Comparison of ENCODE assay signal across 12 cellular contexts in the genomic region with DNA sequence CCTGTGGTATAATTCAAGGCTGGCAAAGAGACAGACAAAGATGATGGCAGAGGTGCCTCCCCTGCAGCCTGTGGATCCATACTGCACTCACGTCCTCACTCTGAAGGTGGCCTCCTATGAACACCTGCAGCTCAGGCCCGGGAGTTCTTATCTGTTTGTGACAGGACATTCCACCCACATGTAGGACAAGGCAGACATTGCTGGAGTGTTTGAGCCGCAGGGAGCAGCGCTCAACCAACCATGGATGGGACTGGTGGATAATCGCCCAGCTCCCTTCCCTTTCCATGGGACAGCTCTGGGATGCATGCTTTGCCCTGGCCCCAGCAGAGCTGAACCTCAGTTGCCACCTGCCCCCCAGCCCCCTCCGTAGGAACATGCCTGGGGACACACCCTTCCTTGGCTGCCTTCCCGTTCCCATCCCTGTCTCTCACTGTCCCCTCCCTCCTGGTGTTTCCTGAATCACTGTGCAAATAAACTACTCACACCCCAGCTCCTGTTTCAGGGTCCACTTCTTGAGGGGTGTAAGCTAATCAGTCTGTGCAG. TPM values are rescaled to one million over a fixed set of nuclear protein-coding genes. Genes with fewer than 3 reads are reported as not detected.
DNase-seq lines count a peak whose midpoint lies in the region; ATAC-seq and TF ChIP-seq lines count a peak whose summit lies in the region.
"Had no signal": no experiment of that assay in that cellular context is flagged by ENCODE, and none has a peak within 500 bp of the region (broad histone marks: within the 10 kb centered on the region; RNA-seq: fewer than 3 reads in every experiment).

No MANE protein-coding gene starts in this region.

- peak; percentile 70 for ATAC-seq in RWPE2 (ENCODE audit: low read depth)
- peak in 1 of 2 donors; percentile 40 for ATAC-seq in right cardiac atrium
- ATAC-seq: stimulated activated naive B cell treated with anti-CD40 and anti-IgM and Interleukin-4, amounts not matched to agents 10 μg/mL and 1 μg/mL and 100 μg/mL, for 72 hours had no signal

- H3K9me3 ChIP-seq in right atrium auricular region (no peaks in the 10 kb centered on the region), RWPE2 (ENCODE audit: severe bottlenecking) (no peaks in the 10 kb centered on the region), right cardiac atrium (ENCODE audit: control insufficient read depth, low read length) (no peaks in the 10 kb centered on the region), vagina (no peaks in the 10 kb centered on the region)

- H3K27me3 ChIP-seq in right atrium auricular region (no peaks in the 10 kb centered on the region), RWPE2 (ENCODE audit: insufficient read depth, poor library complexity, severe bottlenecking) (no peaks in the 10 kb centered on the region), right cardiac atrium (ENCODE audit: control insufficient read depth, insufficient read depth) (no peaks in the 10 kb centered on the region), vagina (no peaks in the 10 kb centered on the region)

- no peak for TF ChIP-seq POLR2A in vagina (IDR thresholded peaks at IDR 0.05)

- DNase-seq in cardiac septum (ENCODE audit: low spot score) = peak; percentile 50
- no peak for DNase-seq in right atrium auricular region (ENCODE audit: low spot score)
- DNase-seq in RWPE2 (ENCODE audit: low spot score) = peak; percentile 91
- peak; percentile 50 to 72 (median 66) for DNase-seq in right cardiac atrium
- no peak for DNase-seq in vagina (ENCODE audit: extremely low spot score in 2 of 2)
- DNase-seq in activated T-cell treated with anti-CD3 and anti-CD28 coated beads for 4 hours = no peak
- no peak for DNase-seq in NK-92 treated with Interleukin-12 subunit alpha and Interleukin-12 subunit beta, amount 100 ng/mL, for 24 hours (lab: John Stamatoyannopoulos, UW)
- DNase-seq in pons (ENCODE audit: low spot score) = no peak
- DNase-seq: activated effector memory CD4-positive, alpha-beta T cell treated with Interleukin-2 at 50 U/mL for 16 hours; naive B cell; stimulated activated naive B cell treated with anti-CD40 and anti-IgM and Interleukin-4, amounts not matched to agents 10 μg/mL and 1 μg/mL and 100 μg/mL, for 72 hours had no signal

- TF ChIP-seq CTCF in right atrium auricular region (IDR thresholded peaks at IDR 0.05) = no peak
- TF ChIP-seq CTCF in RWPE2 (IDR thresholded peaks at IDR 0.05; ENCODE audit: poor library complexity, severe bottlenecking) = no peak
- TF ChIP-seq CTCF in vagina (IDR thresholded peaks at IDR 0.05) = no peak

- H3K27ac ChIP-seq in right atrium auricular region = no peak overlapping the region
- peak overlapping the region; percentile 84 for H3K27ac ChIP-seq in RWPE2 (ENCODE audit: poor library complexity, severe bottlenecking)
- H3K27ac ChIP-seq in right cardiac atrium (ENCODE audit: low read length) = no peak overlapping the region
- peak overlapping the region; percentile 63 for H3K27ac ChIP-seq in vagina

- 35% methylated on average over 7 of the region's 7 CpGs for WGBS in right cardiac atrium

- no peaks in the 10 kb centered on the region for H3K36me3 ChIP-seq in right atrium auricular region
- no peaks in the 10 kb centered on the region for H3K36me3 ChIP-seq in RWPE2 (ENCODE audit: low read depth)
- no peaks in the 10 kb centered on the region for H3K36me3 ChIP-seq in vagina

- H3K4me1 ChIP-seq in right atrium auricular region = peaks cover 0 to 59% of the 10 kb centered on the region in 2 donors
- H3K4me1 ChIP-seq in RWPE2 (ENCODE audit: insufficient read depth, poor library complexity, severe bottlenecking) = peaks cover 48% of the 10 kb centered on the region
- H3K4me1 ChIP-seq in right cardiac atrium (ENCODE audit: control insufficient read depth, insufficient read depth, low read length) = peaks cover 15% of the 10 kb centered on the region
- H3K4me1 ChIP-seq in vagina = peaks cover 67% of the 10 kb centered on the region

- no peak overlapping the region for H3K4me3 ChIP-seq in right atrium auricular region
- H3K4me3 ChIP-seq in RWPE2 (ENCODE audit: severe bottlenecking) = no peak overlapping the region
- no peak overlapping the region for H3K4me3 ChIP-seq in right cardiac atrium (ENCODE audit: low read length)
- H3K4me3 ChIP-seq in vagina = no peak overlapping the region

- intact Hi-C loops in cardiac septum (cut with DNase I) (no loop called here), right cardiac atrium (cut with DNase I) (no loop called here), vagina (cut with DNase I) (no loop called here)

RNA-seq across cellular contexts. Expression of gene ITPRIPL2, which starts 22.2 kb away (rescaled TPM):
- total RNA-seq in cardiac septum (24.6 TPM), right atrium auricular region (10 to 100 TPM; 17.5 to 40.2 TPM), right cardiac atrium (10 to 100 TPM; 16.9 to 37.0 (median 22.0) TPM), vagina (71.2 TPM)
- 5.8 TPM for polyA plus RNA-seq in right cardiac atrium
- total RNA-seq: OCI-LY7 had no signal

RNA-seq across cellular contexts. Expression of gene SYT17, which starts 32.1 kb away (rescaled TPM):
- 0.81 TPM for total RNA-seq in cardiac septum
- total RNA-seq in right atrium auricular region = 1 to 10 TPM in 1 of 2 donors, under 1 TPM in 1; 0.22 to 1.8 TPM
- total RNA-seq in right cardiac atrium = 1 to 10 TPM in 2 of 4 donors, under 1 TPM in 2; 0.86 to 1.3 (median 1.1) TPM
- polyA plus RNA-seq in right cardiac atrium = 0.68 TPM
- total RNA-seq in vagina = 13.3 TPM

Comparison
In these comparisons a context has a peak if more than half of its experiments do, and no peak if none do; other contexts are left out.
1. DNase-seq: peak in cardiac septum (single experiment), RWPE2 (single experiment) and right cardiac atrium (3 of 3); none in right atrium auricular region (single experiment), vagina (0 of 2), activated T-cell treated with anti-CD3 and anti-CD28 coated beads for 4 hours (single experiment), NK-92 treated with Interleukin-12 subunit alpha and Interleukin-12 subunit beta, amount 100 ng/mL, for 24 hours (single experiment) and pons (single experiment).
2. H3K27ac ChIP-seq: peak in RWPE2 (single experiment) and vagina (single experiment); none in right atrium auricular region (0 of 2) and right cardiac atrium (single experiment).